15 cellular contexts compared by ENCODE assay signal in the genomic region with DNA sequence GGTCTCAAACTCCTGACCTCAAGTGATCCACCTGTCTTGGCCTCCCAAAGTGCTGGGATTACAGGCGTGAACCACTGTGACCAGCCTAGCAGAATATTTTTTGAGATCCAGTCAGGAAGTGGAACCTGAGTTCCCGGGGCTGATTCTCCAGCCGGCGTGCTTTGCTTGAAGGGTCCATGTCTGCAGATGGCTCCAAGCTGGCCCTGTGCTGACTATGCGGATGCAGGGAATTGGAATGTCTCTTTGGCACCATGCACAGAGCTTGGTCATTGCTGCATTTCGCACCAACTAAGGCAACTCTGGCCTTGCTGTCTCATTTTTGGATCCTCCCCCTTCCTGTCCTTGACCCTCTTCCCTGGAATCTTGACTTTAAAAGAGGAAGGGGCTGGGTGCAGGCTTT. TPM values are rescaled to one million over a fixed set of nuclear protein-coding genes. Genes with fewer than 3 reads are reported as not detected.
DNase-seq lines count a peak whose midpoint lies in the region; ATAC-seq, FAIRE-seq and TF ChIP-seq lines count a peak whose summit lies in the region.
"Had no signal": no experiment of that assay in that cellular context is flagged by ENCODE, and none has a peak within 500 bp of the region (broad histone marks: within the 10 kb centered on the region; RNA-seq: fewer than 3 reads in every experiment).

No MANE protein-coding gene starts in this region.

- H2BK20ac ChIP-seq in H1 (ENCODE audit: low read length), result no peak overlapping the region

- peak overlapping the region; percentile 44 for H3K4ac ChIP-seq in H1 (replicated peaks; ENCODE audit: insufficient read length, low read depth, low read length)

- no peak for ATAC-seq in GM18873 (IDR thresholded peaks at IDR 0.05; ENCODE audit: low FRiP score, unreplicated experiment)
- ATAC-seq: left lung had no signal

- no peak overlapping the region for H4K91ac ChIP-seq in H1 (replicated peaks; ENCODE audit: insufficient read length, low read length)

- H2BK12ac ChIP-seq in H1 (ENCODE audit: low read depth, low read length), result peak overlapping the region; percentile 90; the same call in 1 of the 2 replicates

- peak; percentile 20 for DNase-seq in HFF-Myc (ENCODE audit: extremely low read depth, low read depth)
- no peak for DNase-seq in H1 (ENCODE audit: low read depth in 1 of 2, low spot score in 2 of 2)
- no peak for DNase-seq in tibial nerve (ENCODE audit: low spot score in 2 of 2)
- DNase-seq in stimulated activated CD4-positive, alpha-beta T cell treated with anti-CD3 and anti-CD28 coated beads, Interleukin-2, amount 100 ng/mL, for 48 hours, result no peak
- DNase-seq in posterior vena cava (ENCODE audit: low spot score), result no peak
- DNase-seq: activated CD4-positive, alpha-beta T cell treated with anti-CD3 and anti-CD28 coated beads, Interleukin-2, amount 50 U/mL, for 4 hours; CD4-positive, alpha-beta T cell; left lung; NCI-H2029 treated with DMSO at 0.1 percent for 48 hours; SHP77 treated with DMSO at 0.1 percent for 48 hours; stimulated activated CD4-positive, alpha-beta T cell treated with anti-CD3 and anti-CD28 coated beads, Interleukin-12 subunit alpha, Interleukin-12 subunit beta, amount 100 ng/mL, for 4 hours had no signal

- H4K20me1 ChIP-seq in H1 (replicated peaks in 1 of 2; ENCODE audit: control insufficient read depth in 1 of 2, insufficient read depth in 2 of 2, low read length in 2 of 2), result peaks cover 7 to 11% of the 10 kb centered on the region in 2 experiments

- H3K27ac ChIP-seq in H1 (ENCODE audit: low read depth, low read length) (no peak overlapping the region), mucosa of rectum (ENCODE audit: low read depth in 2 of 2, low read length in 2 of 2) (peak overlapping the region; percentile 82 to 88), tibial nerve (peak overlapping the region in 3 of 4 donors; percentile 87 to 96 (median 95))
- H3K27ac ChIP-seq: neural progenitor cell had no signal

- no peak overlapping the region for H3K18ac ChIP-seq in H1 (ENCODE audit: extremely low read depth, low read length)

- WGBS in H1 (ENCODE audit: extremely low coverage in 1 of 2, insufficient coverage in 1 of 2, insufficient read length in 1 of 2, insufficient replicate concordance in 2 of 2, low coverage in 1 of 2, low lambda C conversion rate in 2 of 2, missing lambda C conversion rate in 1 of 2), 2 experiments, result 90% methylated on average over 6 of the region's 6 CpGs; no CpG with 5 or more reads in 1 of the 2 experiments
- WGBS in tibial nerve, 2 donors, result 46 to 51% methylated on average over 4 to 6 of the region's 6 CpGs

- H4K5ac ChIP-seq in H1 (ENCODE audit: insufficient read length, low read depth, low read length), result no peak overlapping the region

- H3K4me1 ChIP-seq in H1 (replicated peaks in 1 of 4; ENCODE audit: control insufficient read depth in 3 of 4, insufficient read depth in 4 of 4, low read length in 3 of 4) (peaks cover 20 to 63% (median 49%) of the 10 kb centered on the region in 4 experiments), mucosa of rectum (ENCODE audit: control insufficient read depth in 2 of 2, insufficient read depth in 2 of 2, low read length in 2 of 2) (peaks cover 45 to 58% of the 10 kb centered on the region in 2 donors), tibial nerve (peaks cover 0 to 99% (median 70%) of the 10 kb centered on the region in 4 donors)

- TF ChIP-seq POLR2A in H1 (IDR thresholded peaks at IDR 0.05; ENCODE audit: control extremely low read depth in 1 of 2, low read depth in 2 of 2, low read length in 2 of 2) (no peak), tibial nerve (IDR thresholded peaks at IDR 0.05) (no peak)

- H3K4me3 ChIP-seq in HFF-Myc (replicated peaks; ENCODE audit: low read depth, low read length), result no peak overlapping the region
- H3K4me3 ChIP-seq in H1 (ENCODE audit: extremely low read depth in 1 of 4, insufficient read depth in 2 of 4, low read depth in 3 of 4, low read length in 4 of 4), result no peak overlapping the region
- no peak overlapping the region for H3K4me3 ChIP-seq in mucosa of rectum (ENCODE audit: low read length in 2 of 2)
- H3K4me3 ChIP-seq in tibial nerve, result no peak overlapping the region
- H3K4me3 ChIP-seq: left lung, neural progenitor cell had no signal

- FAIRE-seq in H1 (lab: Jason Lieb, UNC), result no peak
- FAIRE-seq: GM18507 had no signal

- no peak overlapping the region for H3K14ac ChIP-seq in H1 (ENCODE audit: insufficient read length)

- H3K9ac ChIP-seq in H1 (replicated peaks in 1 of 4; ENCODE audit: extremely low read depth in 1 of 4, low read depth in 3 of 4, low read length in 3 of 4) (no peak overlapping the region), mucosa of rectum (ENCODE audit: low read depth in 1 of 2, low read length in 2 of 2) (no peak overlapping the region)
- H3K9ac ChIP-seq: neural progenitor cell had no signal

- no peak for TF ChIP-seq RAD21 in H1 (IDR thresholded peaks at IDR 0.05 in 1 of 2, conservative IDR thresholded peaks at IDR 0.05 in 1 of 2; ENCODE audit: low read depth in 2 of 2, low read length in 2 of 2)

- TF ChIP-seq CTCF in HFF-Myc (IDR thresholded peaks at IDR 0.05; ENCODE audit: low read depth, low read length, missing control alignments) (no peak), H1 (IDR thresholded peaks at IDR 0.05; ENCODE audit: control extremely low read depth in 1 of 3, insufficient read depth in 1 of 3, low read depth in 1 of 3, low read length in 3 of 3) (no peak), tibial nerve (IDR thresholded peaks at IDR 0.05) (no peak)

- no peak overlapping the region for H2AFZ ChIP-seq in H1 (ENCODE audit: low read length)
- H2AFZ ChIP-seq: neural progenitor cell had no signal

- H3K79me1 ChIP-seq in H1 (ENCODE audit: low read depth, low read length), result peaks cover 43% of the 10 kb centered on the region

- H3K27me3 ChIP-seq in H1 (replicated peaks in 1 of 4; ENCODE audit: control insufficient read depth in 3 of 4, extremely low read depth in 1 of 4, insufficient read depth in 3 of 4, low read length in 3 of 4), result no peaks in the 10 kb centered on the region
- H3K27me3 ChIP-seq in mucosa of rectum (ENCODE audit: control insufficient read depth in 2 of 2, insufficient read depth in 2 of 2, low read length in 2 of 2), result no peaks in the 10 kb centered on the region
- H3K27me3 ChIP-seq in tibial nerve, result no peaks in the 10 kb centered on the region
- H3K27me3 ChIP-seq: left lung, neural progenitor cell had no signal

- H3K36me3 ChIP-seq in H1 (ENCODE audit: control insufficient read depth in 2 of 4, insufficient read depth in 4 of 4, low read length in 3 of 4) (no peaks in the 10 kb centered on the region), mucosa of rectum (ENCODE audit: control insufficient read depth in 2 of 2, insufficient read depth in 2 of 2, low read length in 2 of 2) (no peaks in the 10 kb centered on the region), tibial nerve (no peaks in the 10 kb centered on the region)
- H3K36me3 ChIP-seq: left lung, neural progenitor cell had no signal

- no peak overlapping the region for H3K23ac ChIP-seq in H1 (ENCODE audit: insufficient read length)

- H3K56ac ChIP-seq in H1 (replicated peaks; ENCODE audit: insufficient read length, low read depth, low read length), result no peak overlapping the region

- no peak overlapping the region for H3K4me2 ChIP-seq in H1 (ENCODE audit: insufficient read depth in 1 of 2, low read depth in 2 of 2, low read length in 2 of 2)
- H3K4me2 ChIP-seq: neural progenitor cell had no signal

- H2BK5ac ChIP-seq in H1 (ENCODE audit: low read depth, low read length), result 0 out of 2 replicates have a peak overlapping the region, but pooled peaks have one; percentile 87

- POLR2A ChIA-PET in H1 (lab: Charles Lee; ENCODE audit: partially characterized antibody), result interaction anchor here (1.6 to 10.3 kb wide), 3 partner anchors 13 to 18 kb away, joined by 3 to 102 read pairs (median 5); no protein-coding TSS in a partner anchor

- no peaks in the 10 kb centered on the region for H3K9me3 ChIP-seq in H1 (ENCODE audit: insufficient read depth in 2 of 2, low read depth in 1 of 2, low read length in 1 of 2)
- H3K9me3 ChIP-seq in mucosa of rectum (ENCODE audit: control insufficient read depth in 2 of 2, low read length in 2 of 2), result no peaks in the 10 kb centered on the region
- no peaks in the 10 kb centered on the region for H3K9me3 ChIP-seq in tibial nerve
- H3K9me3 ChIP-seq: left lung had no signal

- peaks cover 5 to 97% of the 10 kb centered on the region in 2 experiments; a peak in 2 of 4 replicates for H3K79me2 ChIP-seq in H1 (ENCODE audit: control insufficient read depth in 1 of 2, insufficient read depth in 2 of 2, low read length in 2 of 2)

- no peak overlapping the region for H2AK5ac ChIP-seq in H1 (ENCODE audit: low read depth, low read length)

- 0 out of 2 replicates have a peak, but pooled peaks cover 2% of the 10 kb centered on the region for H3K23me2 ChIP-seq in H1 (ENCODE audit: low read depth, low read length)

- CTCF ChIA-PET in H1 (lab: Charles Lee; ENCODE audit: partially characterized antibody), result interaction anchor here (0.6 to 86.2 kb wide), 9 partner anchors 10 to 132 kb away, joined by 3 to 1640 read pairs (median 10); no protein-coding TSS in a partner anchor

- no peak overlapping the region; the same call in 1 of the 2 replicates for H4K8ac ChIP-seq in H1 (ENCODE audit: extremely low read depth, insufficient read depth, low read length)

- intact Hi-C loops in posterior vena cava (cut with DNase I), result no loop called here

- H2BK120ac ChIP-seq in H1 (replicated peaks; ENCODE audit: low read depth, low read length), result no peak overlapping the region

- TF ChIP-seq EP300 in H1 (IDR thresholded peaks at IDR 0.05; ENCODE audit: borderline replicate concordance in 1 of 2, low read depth in 2 of 2, low read length in 2 of 2), result no peak
- TF ChIP-seq EP300 in tibial nerve (IDR thresholded peaks at IDR 0.05), result no peak

- H2BK15ac ChIP-seq in H1 (ENCODE audit: low read length), result no peak overlapping the region; the same call in 1 of the 2 replicates

TF ChIP-seq in H1, 55 proteins besides CTCF, POLR2A, EP300 and RAD21 (continues in another document):
- no peak for TF ChIP-seq GTF2F1 (IDR thresholded peaks at IDR 0.05; ENCODE audit: borderline replicate concordance, low read depth, low read length)
- no peak for TF ChIP-seq RFX5 (IDR thresholded peaks at IDR 0.05; ENCODE audit: borderline replicate concordance, low read depth, low read length)
- no peak for TF ChIP-seq PHF8 (conservative IDR thresholded peaks at IDR 0.05; ENCODE audit: low read depth, low read length)
- TF ChIP-seq BRCA1 (IDR thresholded peaks at IDR 0.05; ENCODE audit: low read depth, low read length), result no peak

RNA-seq across cellular contexts. Expression of a gene that starts 28.1 kb away (rescaled TPM):
- total RNA-seq in H1 (2021; fragmentation: NEBNext Ultra II Directional; extraction: Animal tissue kit (Norgen Biotek cat#: 25700)), result 38.0 and 39.6 TPM in 2 replicates
- 33.6 and 55.3 TPM in 2 replicates for polyA plus RNA-seq in H1 (2011; rRNA removed)
- polyA plus RNA-seq in H1 (2011; cell fraction: cytosol; rRNA removed), result 43.2 TPM
- polyA plus RNA-seq in H1 (2011; cell fraction: nucleus; rRNA removed), result 171 TPM
- polyA plus RNA-seq in H1 (2012, experiment 1 of 2), result 23.6 to 37.7 TPM (median 33.8 TPM) in 4 replicates
- 27.2 TPM for polyA plus RNA-seq in H1 (2012, experiment 2 of 2)
- 17.0 TPM for polyA plus RNA-seq in H1 (2013, experiment 1 of 2)
- polyA plus RNA-seq in H1 (2013, experiment 2 of 2), result 16.9 TPM
- polyA minus RNA-seq in H1 (2011; rRNA and poly(A)+ RNA removed), result 46.7 and 47.4 TPM in 2 replicates
- 33.8 TPM for polyA minus RNA-seq in H1 (2011; cell fraction: cytosol; rRNA and poly(A)+ RNA removed)
- polyA minus RNA-seq in H1 (2011; cell fraction: nucleus; rRNA and poly(A)+ RNA removed), result 74.8 TPM
- total RNA-seq in tibial nerve, result 10 to 100 TPM; 38.5 to 73.8 (median 41.7) TPM
- 100 to 1,000 TPM; 103 to 111 TPM for total RNA-seq in posterior vena cava
